In the genomic region with DNA sequence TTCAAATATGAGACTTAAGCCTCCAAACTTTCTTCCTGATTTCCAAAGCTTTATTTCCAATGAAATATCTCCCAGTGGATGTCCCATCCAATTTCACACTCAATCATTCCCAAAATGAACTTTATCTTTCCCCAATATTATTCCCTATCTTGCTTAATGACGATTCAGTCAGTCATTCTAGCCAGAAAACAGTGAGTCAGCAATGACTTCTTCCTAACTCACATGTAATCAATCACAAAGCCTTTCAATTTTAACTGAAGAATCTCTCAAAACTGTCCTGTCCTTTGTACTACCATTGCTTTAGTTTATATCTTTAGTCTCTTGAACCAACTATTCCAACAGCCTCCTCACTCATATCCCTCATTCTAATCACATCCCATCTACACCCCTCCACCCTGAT, we compare ENCODE assay signal across 28 cellular contexts. TPM values are rescaled to one million over a fixed set of nuclear protein-coding genes. Genes with fewer than 3 reads are reported as not detected.
DNase-seq lines count a peak whose midpoint lies in the region; ATAC-seq and TF ChIP-seq lines count a peak whose summit lies in the region.
"Had no signal": no experiment of that assay in that cellular context is flagged by ENCODE, and none has a peak within 500 bp of the region (broad histone marks: within the 10 kb centered on the region; RNA-seq: fewer than 3 reads in every experiment).

No MANE protein-coding gene starts in this region.

- no peaks in the 10 kb centered on the region for H3K36me3 ChIP-seq in ACC112 (ENCODE audit: insufficient read depth, low read length)
- peaks cover 41% of the 10 kb centered on the region for H3K36me3 ChIP-seq in GM23338 (ENCODE audit: insufficient read depth)
- peaks cover 33% of the 10 kb centered on the region for H3K36me3 ChIP-seq in RWPE2 (ENCODE audit: low read depth)
- H3K36me3 ChIP-seq in fibroblast of lung (ENCODE audit: control insufficient read depth, insufficient read depth, low read length), result no peaks in the 10 kb centered on the region
- H3K36me3 ChIP-seq in BE2C, result no peaks in the 10 kb centered on the region

- no peak overlapping the region for H3K4me3 Mint-ChIP-seq in GM23338
- H3K4me3 Mint-ChIP-seq: activated T-cell treated with anti-CD3 and anti-CD28 coated beads, Interleukin-2, amount 50 U/mL, for 24 hours; neural crest cell; T-helper 2 cell treated with Interferon-gamma antibody and Interleukin-4, amounts not matched to agents 5 μg/mL and 100 μg/mL, for 36 hours had no signal

- H3K4me1 ChIP-seq in ACC112 (ENCODE audit: control insufficient read depth, insufficient read depth, low read length, unreplicated experiment) (peaks cover 9% of the 10 kb centered on the region), GM23338 (ENCODE audit: insufficient read depth) (no peaks in the 10 kb centered on the region), RWPE2 (ENCODE audit: insufficient read depth, poor library complexity, severe bottlenecking) (peaks cover 5% of the 10 kb centered on the region), fibroblast of lung (ENCODE audit: control insufficient read depth, extremely low read depth, insufficient read depth, low read length) (peaks cover 2% of the 10 kb centered on the region), BE2C (no peaks in the 10 kb centered on the region)
- H3K4me1 ChIP-seq: body of pancreas had no signal

- H3K9me3 ChIP-seq in RWPE2 (ENCODE audit: severe bottlenecking), result no peaks in the 10 kb centered on the region
- no peaks in the 10 kb centered on the region for H3K9me3 ChIP-seq in fibroblast of lung (ENCODE audit: control insufficient read depth, insufficient read depth, low read depth, low read length)
- H3K9me3 ChIP-seq in BE2C, result no peaks in the 10 kb centered on the region
- H3K9me3 ChIP-seq: body of pancreas had no signal

- H2AFZ ChIP-seq in ACC112 (ENCODE audit: low read length, unreplicated experiment) (peak overlapping the region; percentile 73), GM23338 (no peak overlapping the region), fibroblast of lung (ENCODE audit: low read length) (no peak overlapping the region)

- H3K9me2 ChIP-seq in GM23338 (ENCODE audit: insufficient read depth), result no peaks in the 10 kb centered on the region

- H4K20me1 ChIP-seq in GM23338 (replicated peaks; ENCODE audit: insufficient read depth), result peaks cover 3% of the 10 kb centered on the region; the same call in 1 of the 2 replicates
- H4K20me1 ChIP-seq in fibroblast of lung (ENCODE audit: control insufficient read depth, extremely low read depth, insufficient read depth, low read length), result no peaks in the 10 kb centered on the region

- H3K27me3 ChIP-seq in ACC112 (ENCODE audit: insufficient read depth, low read length), result no peaks in the 10 kb centered on the region
- no peaks in the 10 kb centered on the region for H3K27me3 ChIP-seq in GM23338 (ENCODE audit: insufficient read depth)
- no peaks in the 10 kb centered on the region for H3K27me3 ChIP-seq in RWPE2 (ENCODE audit: insufficient read depth, poor library complexity, severe bottlenecking)
- no peaks in the 10 kb centered on the region for H3K27me3 ChIP-seq in fibroblast of lung (ENCODE audit: control insufficient read depth, insufficient read depth, low read length)
- H3K27me3 ChIP-seq in BE2C, result peaks cover 32% of the 10 kb centered on the region
- H3K27me3 ChIP-seq: body of pancreas had no signal

- no peak for DNase-seq in GM23338 (ENCODE audit: low spot score)
- DNase-seq in RWPE2 (ENCODE audit: low spot score), result no peak
- DNase-seq in fibroblast of lung (ENCODE audit: low read depth in 2 of 2), result peak; percentile 16 to 17
- no peak for DNase-seq in BE2C
- no peak for DNase-seq in NCI-H2107 (lab: John Stamatoyannopoulos, UW)
- no peak for DNase-seq in DMS79 (lab: John Stamatoyannopoulos, UW)
- DNase-seq: activated CD4-positive, alpha-beta T cell treated with anti-CD3 and anti-CD28 coated beads for 48 hours; activated T-cell treated with anti-CD3 and anti-CD28 coated beads, Interleukin-2, amount 50 U/mL, for 24 hours; body of pancreas; foreskin melanocyte; GOT3; left cardiac atrium; MV-4-11; NCI-H1436 treated with DMSO at 0.1 percent for 48 hours; NCI-H446 treated with DMSO at 0.1 percent for 48 hours; NCI-H82; right cardiac atrium; stimulated activated CD4-positive, alpha-beta T cell treated with anti-CD3 and anti-CD28 coated beads, Interleukin-4, amount 100 ng/mL, for 1 hour; trophoblast cell had no signal

- H3K27ac ChIP-seq in ACC112 (ENCODE audit: low read depth, low read length) (no peak overlapping the region), GM23338 (ENCODE audit: low read depth) (peak overlapping the region; percentile 35), RWPE2 (ENCODE audit: poor library complexity, severe bottlenecking) (peak overlapping the region; percentile 1), fibroblast of lung (ENCODE audit: insufficient read depth, low read length) (no peak overlapping the region)
- H3K27ac ChIP-seq: body of pancreas, C4-2B, epithelial cell of prostate, KMS-11, VCaP had no signal

- peak overlapping the region; percentile 79 for H3K27ac Mint-ChIP-seq in GM23338
- H3K27ac Mint-ChIP-seq: activated T-cell treated with anti-CD3 and anti-CD28 coated beads, Interleukin-2, amount 50 U/mL, for 24 hours; T-helper 2 cell treated with Interferon-gamma antibody and Interleukin-4, amounts not matched to agents 5 μg/mL and 100 μg/mL, for 36 hours had no signal

- no peaks in the 10 kb centered on the region; the same call in 2 of the 3 replicates for H3K9me3 Mint-ChIP-seq in GM23338
- H3K9me3 Mint-ChIP-seq: activated T-cell treated with anti-CD3 and anti-CD28 coated beads, Interleukin-2, amount 50 U/mL, for 24 hours; neural crest cell; T-helper 2 cell treated with Interferon-gamma antibody and Interleukin-4, amounts not matched to agents 5 μg/mL and 100 μg/mL, for 36 hours had no signal

- H3K9ac ChIP-seq in fibroblast of lung (ENCODE audit: insufficient read depth, low read length), result no peak overlapping the region
- H3K9ac ChIP-seq: KMS-11 had no signal

- H3F3A ChIP-seq in GM23338 (replicated peaks; ENCODE audit: low read depth), result peaks cover 10% of the 10 kb centered on the region

- no peaks in the 10 kb centered on the region for H3K27me3 Mint-ChIP-seq in GM23338 (ENCODE audit: insufficient read depth, low read depth, poor library complexity)
- H3K27me3 Mint-ChIP-seq: activated T-cell treated with anti-CD3 and anti-CD28 coated beads, Interleukin-2, amount 50 U/mL, for 24 hours had no signal

- no peak for ATAC-seq in GM23338
- peak; percentile 71; the same call in 2 of the 3 replicates for ATAC-seq in RWPE2 (ENCODE audit: low read depth)
- no peak for ATAC-seq in HG03565 (IDR thresholded peaks at IDR 0.05; ENCODE audit: unreplicated experiment)
- ATAC-seq: body of pancreas, left cardiac atrium, right cardiac atrium, Right ventricle myocardium inferior had no signal

- H3K79me2 ChIP-seq in ACC112 (ENCODE audit: control insufficient read depth, insufficient read depth, low read length, unreplicated experiment), result no peaks in the 10 kb centered on the region
- peaks cover 47% of the 10 kb centered on the region for H3K79me2 ChIP-seq in GM23338 (replicated peaks; ENCODE audit: insufficient read depth)
- H3K79me2 ChIP-seq in fibroblast of lung (ENCODE audit: control insufficient read depth, insufficient read depth, low read length), result no peaks in the 10 kb centered on the region

- peaks cover 58% of the 10 kb centered on the region for H3K36me3 Mint-ChIP-seq in GM23338 (ENCODE audit: low read depth)

- H3K4me3 ChIP-seq in ACC112 (ENCODE audit: low read depth, low read length), result no peak overlapping the region
- H3K4me3 ChIP-seq in GM23338, result no peak overlapping the region
- no peak overlapping the region for H3K4me3 ChIP-seq in RWPE2 (ENCODE audit: severe bottlenecking)
- no peak overlapping the region for H3K4me3 ChIP-seq in fibroblast of lung (replicated peaks in 1 of 4; ENCODE audit: control extremely low read depth in 1 of 4, insufficient read depth in 1 of 4, low read depth in 3 of 4, low read length in 4 of 4)
- no peak overlapping the region for H3K4me3 ChIP-seq in BE2C (ENCODE audit: low read depth, low read length)
- H3K4me3 ChIP-seq: body of pancreas had no signal

- no peak overlapping the region for H3K4me2 ChIP-seq in GM23338
- H3K4me2 ChIP-seq in fibroblast of lung (ENCODE audit: extremely low read depth, insufficient read depth, low read length), result no peak overlapping the region
- H3K4me2 ChIP-seq: KMS-11 had no signal

- no peak for TF ChIP-seq CTCF in GM23338 (conservative IDR thresholded peaks at IDR 0.05; ENCODE audit: low read depth in 2 of 2)
- no peak for TF ChIP-seq CTCF in RWPE2 (IDR thresholded peaks at IDR 0.05; ENCODE audit: poor library complexity, severe bottlenecking)
- TF ChIP-seq CTCF in fibroblast of lung (conservative IDR thresholded peaks at IDR 0.05 in 1 of 2, IDR thresholded peaks at IDR 0.05 in 1 of 2; ENCODE audit: low read depth in 1 of 2, low read length in 2 of 2), result no peak
- no peak for TF ChIP-seq CTCF in BE2C (IDR thresholded peaks at IDR 0.05; ENCODE audit: low read depth, low read length)

- H3K4me1 Mint-ChIP-seq in GM23338, result peaks cover 7% of the 10 kb centered on the region; the same call in 2 of the 3 replicates
- H3K4me1 Mint-ChIP-seq: neural crest cell had no signal

TF ChIP-seq in GM23338, 12 proteins besides CTCF, POLR2A, EP300 and RAD21:
- TF ChIP-seq POLR2AphosphoS5 (IDR thresholded peaks at IDR 0.05; ENCODE audit: low read depth) (no peak), ZNF114 (CRISPR knock-in tag; IDR thresholded peaks at IDR 0.05) (no peak), EZH2phosphoT487 (IDR thresholded peaks at IDR 0.05; ENCODE audit: unreplicated experiment) (no peak), EZH2 (IDR thresholded peaks at IDR 0.05; ENCODE audit: low read depth, unreplicated experiment) (no peak), ZNF331 (CRISPR knock-in tag; IDR thresholded peaks at IDR 0.05; ENCODE audit: low read depth) (no peak), CREB1 (CRISPR knock-in tag; IDR thresholded peaks at IDR 0.05; ENCODE audit: low read depth) (no peak), JUNB (IDR thresholded peaks at IDR 0.05; ENCODE audit: unreplicated experiment) (no peak)

RNA-seq across cellular contexts. Expression of gene NSA2, which starts 34.9 kb away (rescaled TPM):
- 103 and 115 TPM in 2 replicates for total RNA-seq in GM23338 (2014; rRNA removed; shearing (Covaris generic))
- 244 and 259 TPM in 2 replicates for polyA plus RNA-seq in GM23338 (2016; fragmentation: Nextera tagmentation; extraction: Ambion mirVana)
- 139 and 148 TPM in 2 replicates for total RNA-seq in fibroblast of lung
- polyA plus RNA-seq in fibroblast of lung, result 134 and 169 TPM in 2 replicates
- polyA plus RNA-seq in fibroblast of lung (2012), result 90.9 and 139 TPM in 2 replicates
- 2.2 and 6.4 TPM in 2 replicates for polyA minus RNA-seq in fibroblast of lung (ENCODE audit: low replicate concordance)
- 87.0 TPM for polyA plus RNA-seq in BE2C (2012; ENCODE audit: insufficient read depth, insufficient read length, low read depth)

RNA-seq across cellular contexts. Expression of gene GFM2, which starts 35.0 kb away (rescaled TPM):
- 50.1 and 50.8 TPM in 2 replicates for total RNA-seq in GM23338 (2014; rRNA removed; shearing (Covaris generic))
- polyA plus RNA-seq in GM23338 (2016; fragmentation: Nextera tagmentation; extraction: Ambion mirVana), result 26.6 and 28.5 TPM in 2 replicates
- 36.7 and 51.7 TPM in 2 replicates for total RNA-seq in fibroblast of lung
- polyA plus RNA-seq in fibroblast of lung, result 30.2 and 34.3 TPM in 2 replicates
- 17.1 and 19.5 TPM in 2 replicates for polyA plus RNA-seq in fibroblast of lung (2012)
- polyA minus RNA-seq in fibroblast of lung (ENCODE audit: low replicate concordance), result 2.1 and 6.0 TPM in 2 replicates
- 19.2 TPM for polyA plus RNA-seq in BE2C (2012; ENCODE audit: insufficient read depth, insufficient read length, low read depth)

Comparison
In these comparisons a context has a peak if more than half of its experiments do, and no peak if none do; other contexts are left out.
1. H3K27ac ChIP-seq: peak in GM23338 (single experiment) and RWPE2 (single experiment); none in ACC112 (single experiment) and fibroblast of lung (single experiment).
2. DNase-seq: peak in fibroblast of lung (2 of 2); none in GM23338 (single experiment), RWPE2 (single experiment), BE2C (single experiment), NCI-H2107 (single experiment) and DMS79 (single experiment).